ENCODE assay signal across 1 cellular context in the genomic region with DNA sequence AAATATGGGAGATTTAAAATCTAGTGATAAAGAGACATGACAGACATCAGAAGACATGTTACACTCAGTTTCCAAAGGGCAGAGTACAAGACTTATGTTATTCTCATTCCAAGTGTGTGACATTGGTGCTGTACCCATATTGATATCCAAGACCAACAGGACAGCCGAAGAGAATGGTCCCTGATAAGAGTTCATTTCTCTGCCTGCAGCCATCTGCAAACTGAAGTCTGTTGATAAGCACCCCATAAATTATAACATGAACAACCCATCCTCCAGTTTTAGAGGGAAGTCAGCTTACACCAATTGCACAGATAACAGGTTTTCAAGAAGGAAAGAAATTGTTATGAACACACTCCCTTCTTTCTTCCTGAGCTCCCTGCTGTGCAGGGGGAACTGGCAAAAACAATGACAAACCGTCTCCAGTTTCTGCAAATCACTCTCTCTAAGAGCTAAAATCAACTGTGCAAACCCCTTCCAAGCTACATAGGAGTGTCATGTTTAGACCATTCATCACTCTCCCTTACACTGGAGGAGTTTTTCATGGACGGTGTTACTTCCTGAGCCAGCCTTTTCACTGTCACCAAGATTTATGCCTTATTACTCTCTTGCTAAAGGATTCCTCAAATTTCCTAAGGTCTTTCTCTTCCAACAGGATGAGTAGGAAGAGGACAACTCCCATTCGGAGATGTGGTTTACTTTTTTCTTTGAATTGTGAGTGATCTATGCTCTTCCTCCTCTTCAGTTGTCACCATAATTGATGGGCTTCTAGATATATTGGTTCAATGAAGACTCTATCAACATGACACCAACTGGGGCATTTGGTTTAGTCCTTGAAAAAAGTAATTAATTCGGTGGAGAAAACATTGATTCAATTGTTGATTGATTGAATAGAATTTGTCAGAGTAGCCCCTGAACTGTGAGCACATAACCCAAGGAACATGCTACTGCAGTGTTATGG.
TF ChIP-seq lines count a peak whose summit lies in the region.

No MANE protein-coding gene starts in this region.

TF ChIP-seq in HEK293, 187 proteins besides CTCF, POLR2A, EP300 and RAD21 (continued from another document):
- TF ChIP-seq, protein P1, sequence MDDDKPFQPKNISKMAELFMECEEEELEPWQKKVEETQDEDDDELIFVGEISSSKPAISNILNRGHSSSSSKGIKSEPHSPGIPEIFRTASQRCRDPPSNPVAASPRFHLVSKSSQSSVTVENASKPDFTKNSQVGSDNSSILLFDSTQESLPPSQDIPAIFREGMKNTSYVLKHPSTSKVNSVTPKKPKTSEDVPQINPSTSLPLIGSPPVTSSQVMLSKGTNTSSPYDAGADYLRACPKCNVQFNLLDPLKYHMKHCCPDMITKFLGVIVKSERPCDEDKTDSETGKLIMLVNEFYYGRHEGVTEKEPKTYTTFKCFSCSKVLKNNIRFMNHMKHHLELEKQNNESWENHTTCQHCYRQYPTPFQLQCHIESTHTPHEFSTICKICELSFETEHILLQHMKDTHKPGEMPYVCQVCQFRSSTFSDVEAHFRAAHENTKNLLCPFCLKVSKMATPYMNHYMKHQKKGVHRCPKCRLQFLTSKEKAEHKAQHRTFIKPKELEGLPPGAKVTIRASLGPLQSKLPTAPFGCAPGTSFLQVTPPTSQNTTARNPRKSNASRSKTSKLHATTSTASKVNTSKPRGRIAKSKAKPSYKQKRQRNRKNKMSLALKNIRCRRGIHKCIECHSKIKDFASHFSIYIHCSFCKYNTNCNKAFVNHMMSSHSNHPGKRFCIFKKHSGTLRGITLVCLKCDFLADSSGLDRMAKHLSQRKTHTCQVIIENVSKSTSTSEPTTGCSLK (tag by site-specific recombination; IDR thresholded peaks at IDR 0.05): no peak
